In genomic region chrX:13750204-13750603, GRCh38 we compare ENCODE assay signal across 8 cellular contexts. TPM values are rescaled to one million over a fixed set of nuclear protein-coding genes. Genes with fewer than 3 reads are reported as not detected.
DNase-seq lines count a peak whose midpoint lies in the region; ATAC-seq, FAIRE-seq and TF ChIP-seq lines count a peak whose summit lies in the region.

No MANE protein-coding gene starts in this region.

- H3K4me3 Mint-ChIP-seq in naive thymus-derived CD4-positive, alpha-beta T cell = no peak overlapping the region

- no peak overlapping the region for H3K4me3 ChIP-seq in bronchial epithelial cell (ENCODE audit: low read depth, low read length)
- no peak overlapping the region for H3K4me3 ChIP-seq in naive thymus-derived CD4-positive, alpha-beta T cell (ENCODE audit: low read length)

- H3K36me3 ChIP-seq in bronchial epithelial cell (ENCODE audit: control insufficient read depth, insufficient read depth, low read length) = peaks cover 2% of the 10 kb centered on the region
- peaks cover 4 to 38% (median 17%) of the 10 kb centered on the region in 3 experiments for H3K36me3 ChIP-seq in naive thymus-derived CD4-positive, alpha-beta T cell (ENCODE audit: control insufficient read depth in 2 of 3, insufficient read depth in 3 of 3, low read length in 3 of 3)

- no peak overlapping the region for H3K27ac ChIP-seq in naive thymus-derived CD4-positive, alpha-beta T cell (ENCODE audit: low read depth, low read length)

- intact Hi-C loops in naive thymus-derived CD4-positive, alpha-beta T cell (cut with micrococcal nuclease) = loop anchor here (1.0 to 2.0 kb wide), 3 partner anchors 15 to 282 kb away; partner anchors contain the start of genes OFD1 (in 1 of the 2) and TRAPPC2 (in 1 of the 2)

- TF ChIP-seq CTCF in bronchial epithelial cell (IDR thresholded peaks at IDR 0.05; ENCODE audit: insufficient read depth, low read length, severe bottlenecking) = peak; percentile 36

- peaks cover 6 to 32% (median 14%) of the 10 kb centered on the region in 7 donors for H3K4me1 Mint-ChIP-seq in naive thymus-derived CD4-positive, alpha-beta T cell

- peaks cover 0 to 23% (median 6%) of the 10 kb centered on the region in 5 donors for H3K36me3 Mint-ChIP-seq in naive thymus-derived CD4-positive, alpha-beta T cell

- peak; percentile 2 for DNase-seq in DMS114 treated with DMSO at 0.1 percent for 48 hours (lab: John Stamatoyannopoulos, UW; ENCODE audit: unreplicated experiment)
- no peak for DNase-seq in H54 (ENCODE audit: insufficient read length, low spot score)
- peak; percentile 24 for DNase-seq in NCI-H345 treated with DMSO at 0.1 percent for 48 hours (lab: John Stamatoyannopoulos, UW; ENCODE audit: unreplicated experiment)
- DNase-seq in bronchial epithelial cell (ENCODE audit: low read depth) = peak; percentile 50
- peak in 7 of 9 donors; percentile 23 to 52 (median 38) for DNase-seq in naive thymus-derived CD4-positive, alpha-beta T cell
- DNase-seq in cerebellar nuclear complex (lab: John Stamatoyannopoulos, UW) = no peak
- no peak for DNase-seq in amygdala (lab: John Stamatoyannopoulos, UW)

- ATAC-seq in naive thymus-derived CD4-positive, alpha-beta T cell = peak; percentile 68
- ATAC-seq in GM19395 (IDR thresholded peaks at IDR 0.05; ENCODE audit: unreplicated experiment) = no peak

- FAIRE-seq in H54 (lab: Jason Lieb, UNC) = peak; percentile 99
- FAIRE-seq in bronchial epithelial cell (lab: Jason Lieb, UNC) = no peak

- H3K4me1 ChIP-seq in naive thymus-derived CD4-positive, alpha-beta T cell (ENCODE audit: control insufficient read depth in 2 of 2, insufficient read depth in 2 of 2, low read length in 2 of 2) = peaks cover 4 to 7% of the 10 kb centered on the region in 2 donors

- H3K9me3 Mint-ChIP-seq in naive thymus-derived CD4-positive, alpha-beta T cell = no peaks in the 10 kb centered on the region

- POLR2A ChIA-PET in naive thymus-derived CD4-positive, alpha-beta T cell (lab: Charles Lee) = interaction anchor here (2.0 kb wide), 1 partner anchor 15 kb away, joined by 5 read pairs; the partner anchor contains the start of genes OFD1 and TRAPPC2

- peak overlapping the region in 5 of 9 donors; percentile 33 to 74 (median 42) for H3K27ac Mint-ChIP-seq in naive thymus-derived CD4-positive, alpha-beta T cell

- H3K27me3 ChIP-seq in bronchial epithelial cell (ENCODE audit: control insufficient read depth, insufficient read depth, low read length) = no peaks in the 10 kb centered on the region
- no peaks in the 10 kb centered on the region for H3K27me3 ChIP-seq in naive thymus-derived CD4-positive, alpha-beta T cell (ENCODE audit: control insufficient read depth in 2 of 2, insufficient read depth in 2 of 2, low read length in 2 of 2)

- no peaks in the 10 kb centered on the region for H3K9me3 ChIP-seq in naive thymus-derived CD4-positive, alpha-beta T cell (ENCODE audit: control insufficient read depth in 2 of 3, low read length in 3 of 3)

- CTCF ChIA-PET in naive thymus-derived CD4-positive, alpha-beta T cell (lab: Charles Lee) = interaction anchor here (1.0 to 2.9 kb wide), 2 partner anchors 54 to 282 kb away, joined by 3 to 10 read pairs; no protein-coding TSS in a partner anchor

- no peak for TF ChIP-seq POLR2A in H54 (IDR thresholded peaks at IDR 0.05; ENCODE audit: low read depth, low read length)

- H3K27me3 Mint-ChIP-seq in naive thymus-derived CD4-positive, alpha-beta T cell = no peaks in the 10 kb centered on the region

RNA-seq across cellular contexts. Expression of gene OFD1, which starts 15.7 kb away (rescaled TPM):
- total RNA-seq in bronchial epithelial cell = 13.4 and 26.0 TPM in 2 replicates
- 100 to 1,000 TPM in 2 of 5 experiments, 10 to 100 TPM in 3; 30.4 to 142 (median 72.5) TPM for total RNA-seq in naive thymus-derived CD4-positive, alpha-beta T cell
- polyA plus RNA-seq in naive thymus-derived CD4-positive, alpha-beta T cell = 10 to 100 TPM; 30.4 to 32.7 TPM

RNA-seq across cellular contexts. Expression of gene TRAPPC2, which starts 15.8 kb away (rescaled TPM):
- 14.1 and 17.9 TPM in 2 replicates for total RNA-seq in bronchial epithelial cell
- 10 to 100 TPM; 20.7 to 31.1 (median 23.5) TPM for total RNA-seq in naive thymus-derived CD4-positive, alpha-beta T cell
- 10 to 100 TPM; 17.8 to 33.5 TPM for polyA plus RNA-seq in naive thymus-derived CD4-positive, alpha-beta T cell

Comparison
In these comparisons a context has a peak if more than half of its experiments do, and no peak if none do; other contexts are left out.
1. DNase-seq: peak in DMS114 treated with DMSO at 0.1 percent for 48 hours (single experiment), NCI-H345 treated with DMSO at 0.1 percent for 48 hours (single experiment), bronchial epithelial cell (single experiment) and naive thymus-derived CD4-positive, alpha-beta T cell (7 of 9); none in H54 (single experiment), cerebellar nuclear complex (0 of 2) and amygdala (0 of 56).